In genomic region chr3:49871536-49872157, GRCh38 we compare ENCODE assay signal across 1 cellular context.
TF ChIP-seq lines count a peak whose summit lies in the region.

No MANE protein-coding gene starts in this region.

TF ChIP-seq in HepG2, 621 proteins besides CTCF, POLR2A, EP300 and RAD21 (continued from another document and continues in another):
- TF ChIP-seq ZHX1 (CRISPR knock-in tag; IDR thresholded peaks at IDR 0.05; ENCODE audit: low read depth) (no peak), HMGXB4 (CRISPR knock-in tag; IDR thresholded peaks at IDR 0.05; ENCODE audit: borderline replicate concordance in 1 of 2, low read depth in 1 of 2) (no peak), ARID2 (CRISPR knock-in tag; IDR thresholded peaks at IDR 0.05; ENCODE audit: borderline replicate concordance) (no peak), SP4 (CRISPR knock-in tag; IDR thresholded peaks at IDR 0.05) (no peak), ZNF180 (CRISPR knock-in tag; IDR thresholded peaks at IDR 0.05; ENCODE audit: borderline replicate concordance, low read depth) (no peak), ZNF780A (CRISPR knock-in tag; IDR thresholded peaks at IDR 0.05) (no peak), ATF1 (CRISPR knock-in tag; IDR thresholded peaks at IDR 0.05) (no peak), ZNF232 (CRISPR knock-in tag; IDR thresholded peaks at IDR 0.05; ENCODE audit: borderline replicate concordance) (no peak), ZNF142 (CRISPR knock-in tag; IDR thresholded peaks at IDR 0.05) (no peak), ZNF598 (CRISPR knock-in tag; IDR thresholded peaks at IDR 0.05; ENCODE audit: borderline replicate concordance) (no peak), ZNF317 (CRISPR knock-in tag; IDR thresholded peaks at IDR 0.05) (no peak), TEAD3 (CRISPR knock-in tag; optimal IDR thresholded peaks at IDR 0.05; ENCODE audit: borderline replicate concordance) (peak; percentile 27), GLMP (CRISPR knock-in tag; IDR thresholded peaks at IDR 0.05; ENCODE audit: borderline replicate concordance) (no peak), NCOR1 (IDR thresholded peaks at IDR 0.05; ENCODE audit: borderline replicate concordance, low read length) (no peak), SMAD1 (CRISPR knock-in tag; IDR thresholded peaks at IDR 0.05; ENCODE audit: borderline replicate concordance, low read depth) (no peak), AGO1 (IDR thresholded peaks at IDR 0.05; ENCODE audit: low read depth, low read length, poor library complexity, severe bottlenecking) (no peak), NR1H2 (CRISPR knock-in tag; IDR thresholded peaks at IDR 0.05; ENCODE audit: borderline replicate concordance, low read depth) (no peak), IRF1 (CRISPR knock-in tag; IDR thresholded peaks at IDR 0.05; ENCODE audit: low read depth) (no peak), ZNF687 (CRISPR knock-in tag; IDR thresholded peaks at IDR 0.05) (peak; percentile 59), ZFP82 (CRISPR knock-in tag; IDR thresholded peaks at IDR 0.05; ENCODE audit: borderline replicate concordance) (no peak), IKZF5 (CRISPR knock-in tag; IDR thresholded peaks at IDR 0.05) (no peak), E2F5 (CRISPR knock-in tag; conservative IDR thresholded peaks at IDR 0.05) (no peak), E2F2 (CRISPR knock-in tag; IDR thresholded peaks at IDR 0.05; ENCODE audit: borderline replicate concordance) (no peak), RFX5 (IDR thresholded peaks at IDR 0.05; ENCODE audit: low read depth, low read length) (no peak), TOPORS (CRISPR knock-in tag; IDR thresholded peaks at IDR 0.05) (no peak), FOXC1 (CRISPR knock-in tag; IDR thresholded peaks at IDR 0.05; ENCODE audit: borderline replicate concordance) (no peak), MYC (CRISPR knock-in tag; IDR thresholded peaks at IDR 0.05; ENCODE audit: borderline replicate concordance) (peak; percentile 44; the same call in 1 of the 2 replicates), SIN3B (IDR thresholded peaks at IDR 0.05; ENCODE audit: low read length) (no peak), RBM22 (optimal IDR thresholded peaks at IDR 0.05; ENCODE audit: low read length) (no peak), CREB3 (CRISPR knock-in tag; IDR thresholded peaks at IDR 0.05) (no peak), ZNF207 (IDR thresholded peaks at IDR 0.05; ENCODE audit: borderline replicate concordance) (no peak), ZNF660 (CRISPR knock-in tag; IDR thresholded peaks at IDR 0.05; ENCODE audit: borderline replicate concordance, low read depth) (no peak), ZNF513 (CRISPR knock-in tag; conservative IDR thresholded peaks at IDR 0.05) (no peak), SRY (CRISPR knock-in tag; IDR thresholded peaks at IDR 0.05) (0 out of 2 replicates have a peak, but pooled peaks have one; percentile 52)
